ENCODE assay signal across 27 cellular contexts in genomic region chr3:19215427-19215826, GRCh38.
"Had no signal": no experiment of that assay in that cellular context is flagged by ENCODE, and none has a peak within 500 bp of the region (broad histone marks: within the 10 kb centered on the region; RNA-seq: fewer than 3 reads in every experiment).

No MANE protein-coding gene starts in this region.

- H3K27ac Mint-ChIP-seq: dendritic cell treated with granulocyte-macrophage colony-stimulating factor and Interleukin-4, amounts not matched to agents 40 ng/mL and 50 ng/mL, for 4 days; effector memory CD8-positive, alpha-beta T cell; endodermal cell; immature natural killer cell; mesothelial cell of epicardium had no signal

- H3K9me3 Mint-ChIP-seq: dendritic cell treated with granulocyte-macrophage colony-stimulating factor and Interleukin-4, amounts not matched to agents 40 ng/mL and 50 ng/mL, for 4 days; endodermal cell; immature natural killer cell; mesothelial cell of epicardium had no signal

- H3K4me1 ChIP-seq: colonic mucosa, esophagus squamous epithelium, foreskin keratinocyte had no signal

- H3K79me2 ChIP-seq: hepatocyte had no signal

- H3K27me3 ChIP-seq: colonic mucosa, esophagus squamous epithelium, foreskin keratinocyte, gastroesophageal sphincter, heart left ventricle, hepatocyte had no signal

- DNase-seq: colonic mucosa; cortex of kidney; effector CD8-positive, alpha-beta T cell; effector memory CD8-positive, alpha-beta T cell; endodermal cell; erythroblast; esophagus squamous epithelium; foreskin keratinocyte; heart left ventricle; hypothalamus; immature natural killer cell; islet precursor cell; kidney; kidney glomerular epithelial cell; left colon; left ventricle myocardium inferior; lower lobe of right lung; mesenchymal stem cell; mucosa of descending colon had no signal

- H3K36me3 Mint-ChIP-seq: immature natural killer cell, mesothelial cell of epicardium had no signal

- H3K27me3 Mint-ChIP-seq: dendritic cell treated with granulocyte-macrophage colony-stimulating factor and Interleukin-4, amounts not matched to agents 40 ng/mL and 50 ng/mL, for 4 days; effector memory CD8-positive, alpha-beta T cell had no signal

- H3K4me3 Mint-ChIP-seq: dendritic cell treated with granulocyte-macrophage colony-stimulating factor and Interleukin-4, amounts not matched to agents 40 ng/mL and 50 ng/mL, for 4 days; effector memory CD8-positive, alpha-beta T cell; endodermal cell; immature natural killer cell; mesothelial cell of epicardium had no signal

- H3K27ac ChIP-seq: colonic mucosa, epithelial cell of prostate, esophagus squamous epithelium, foreskin keratinocyte, gastroesophageal sphincter, heart left ventricle, hepatocyte, left ventricle myocardium inferior, lower lobe of right lung had no signal

- H3K36me3 ChIP-seq: colonic mucosa, esophagus squamous epithelium, gastroesophageal sphincter, heart left ventricle, left ventricle myocardium inferior, lower lobe of right lung had no signal

- H3K4me2 ChIP-seq: hepatocyte had no signal

- H3K4me1 Mint-ChIP-seq: immature natural killer cell, mesothelial cell of epicardium had no signal

- H3K4me3 ChIP-seq: colonic mucosa, esophagus squamous epithelium, gastroesophageal sphincter, heart left ventricle, hepatocyte, left ventricle myocardium inferior, lower lobe of right lung, mucosa of descending colon had no signal

- H2AFZ ChIP-seq: hepatocyte had no signal

- ATAC-seq: effector memory CD8-positive, alpha-beta T cell; esophagus mucosa; foreskin keratinocyte; gastroesophageal sphincter; heart left ventricle; left colon; lower lobe of right lung; mucosa of descending colon had no signal

- H3K9me3 ChIP-seq: colonic mucosa, esophagus squamous epithelium, gastroesophageal sphincter, heart left ventricle, left ventricle myocardium inferior, lower lobe of right lung, mucosa of descending colon had no signal

- FAIRE-seq: endometrium, frontal cortex, kidney had no signal
